Comparison of ENCODE assay signal across 1 cellular context in the genomic region with DNA sequence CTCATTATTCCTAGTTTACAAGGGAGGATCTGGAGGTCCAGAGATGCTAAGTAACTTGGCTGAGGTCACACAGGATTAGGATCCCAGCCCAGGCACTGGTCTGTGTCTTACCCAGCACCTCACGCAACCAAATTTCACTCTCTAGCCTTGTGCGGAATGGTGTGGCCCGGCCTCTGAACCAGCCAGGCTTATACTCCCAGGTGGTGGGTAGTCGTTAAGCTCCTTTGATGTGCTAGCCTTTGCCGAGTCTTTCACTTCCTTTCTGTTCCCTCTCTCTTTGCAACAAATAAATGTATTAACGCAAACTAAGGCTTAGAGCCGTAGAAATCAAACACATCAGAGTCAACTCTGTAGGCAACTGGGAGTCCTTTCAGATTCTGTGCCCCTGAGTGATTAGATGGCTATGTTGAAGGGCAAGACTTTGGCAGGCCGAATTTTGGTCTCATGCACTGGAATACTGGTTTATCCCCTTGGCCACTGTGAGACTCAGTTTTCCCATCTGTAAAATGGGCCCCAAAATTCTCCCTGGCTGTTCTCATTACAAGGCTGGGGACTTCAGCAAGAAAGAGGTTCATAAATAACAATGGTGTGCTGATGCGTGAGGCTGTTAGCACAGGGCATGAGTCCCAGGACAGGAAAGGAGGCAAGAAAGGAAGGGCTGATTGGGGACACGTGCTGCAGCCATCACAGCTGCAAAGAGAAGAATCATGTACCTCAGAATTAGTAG.
TF ChIP-seq lines count a peak whose summit lies in the region.

No MANE protein-coding gene starts in this region.

TF ChIP-seq in GM23338, 12 proteins besides CTCF, POLR2A, EP300 and RAD21 (continued from another document):
- no peak for TF ChIP-seq STAT1 (IDR thresholded peaks at IDR 0.05; ENCODE audit: unreplicated experiment)
